ENCODE assay signal across 17 cellular contexts in the genomic region with DNA sequence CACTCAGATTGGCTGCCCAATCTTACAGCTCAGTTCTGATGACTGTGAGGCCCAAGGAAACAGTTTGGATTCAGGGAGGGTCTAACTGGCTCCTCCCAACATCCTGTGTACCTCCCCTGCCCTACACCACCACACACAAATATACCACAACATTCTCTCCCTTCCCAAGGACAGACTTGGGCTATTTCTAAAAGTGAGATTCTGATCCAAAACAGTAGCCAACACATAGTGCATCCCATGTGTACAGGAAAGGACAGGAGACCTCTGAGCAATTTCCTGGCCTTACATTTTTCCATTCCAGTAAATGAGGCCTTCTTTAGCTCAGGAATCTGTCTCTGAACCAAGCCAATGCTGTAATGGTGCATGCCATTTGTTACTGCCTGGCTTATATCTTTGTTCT. TPM values are rescaled to one million over a fixed set of nuclear protein-coding genes. Genes with fewer than 3 reads are reported as not detected.
DNase-seq lines count a peak whose midpoint lies in the region; ATAC-seq, FAIRE-seq and TF ChIP-seq lines count a peak whose summit lies in the region.
"Had no signal": no experiment of that assay in that cellular context is flagged by ENCODE, and none has a peak within 500 bp of the region (broad histone marks: within the 10 kb centered on the region; RNA-seq: fewer than 3 reads in every experiment).

No MANE protein-coding gene starts in this region.

- no peak overlapping the region for H3K4me3 ChIP-seq in RWPE2 (ENCODE audit: severe bottlenecking)
- no peak overlapping the region for H3K4me3 ChIP-seq in esophagus muscularis mucosa
- H3K4me3 ChIP-seq: Peyer's patch, uterus had no signal

- peaks cover 11% of the 10 kb centered on the region for H3K4me1 Mint-ChIP-seq in osteocyte (ENCODE audit: unreplicated experiment)
- H3K4me1 Mint-ChIP-seq: activated CD4-positive, alpha-beta T cell treated with anti-CD3 and anti-CD28 coated beads, Interleukin-2, amount 10 ng/mL, durations not matched to agents 24 days and 14 days; B cell; T-helper 17 cell had no signal

- TF ChIP-seq POLR2A in esophagus muscularis mucosa (IDR thresholded peaks at IDR 0.05; ENCODE audit: low read depth): no peak

- H3K4me3 Mint-ChIP-seq in osteocyte (ENCODE audit: unreplicated experiment): no peak overlapping the region
- H3K4me3 Mint-ChIP-seq: activated CD4-positive, alpha-beta T cell treated with anti-CD3 and anti-CD28 coated beads, Interleukin-2, amount 10 ng/mL, durations not matched to agents 24 days and 14 days; B cell; T-helper 17 cell had no signal

- intact Hi-C loops in esophagus muscularis mucosa (cut with DNase I): no loop called here

- H3K9me3 Mint-ChIP-seq in osteocyte (ENCODE audit: unreplicated experiment): peaks cover 4% of the 10 kb centered on the region
- H3K9me3 Mint-ChIP-seq: activated CD4-positive, alpha-beta T cell treated with anti-CD3 and anti-CD28 coated beads, Interleukin-2, amount 10 ng/mL, durations not matched to agents 24 days and 14 days had no signal

- DNase-seq in GM03348 (ENCODE audit: low spot score) (peak; percentile 72), RWPE2 (ENCODE audit: low spot score) (no peak), esophagus muscularis mucosa (ENCODE audit: extremely low spot score) (no peak), osteocyte (ENCODE audit: extremely low spot score, unreplicated experiment) (no peak), urothelium cell line (ENCODE audit: low spot score) (no peak), glomerular visceral epithelial cell (ENCODE audit: extremely low spot score) (no peak), NCI-H82 (lab: John Stamatoyannopoulos, UW) (no peak)
- DNase-seq: activated CD4-positive, alpha-beta T cell treated with anti-CD3 and anti-CD28 coated beads, Interleukin-2, amount 10 ng/mL, durations not matched to agents 24 days and 14 days; DMS53; midbrain; occipital lobe; Peyer's patch; stimulated activated CD8-positive, alpha-beta memory T cell treated with anti-CD3 and anti-CD28 coated beads, Interleukin-4, amount 100 ng/mL, for 48 hours; T-helper 17 cell; uterus had no signal

- H3K27me3 ChIP-seq in RWPE2 (ENCODE audit: insufficient read depth, poor library complexity, severe bottlenecking) (no peaks in the 10 kb centered on the region), esophagus muscularis mucosa (no peaks in the 10 kb centered on the region)
- H3K27me3 ChIP-seq: Peyer's patch, uterus had no signal

- no peak for FAIRE-seq in urothelium cell line (lab: Jason Lieb, UNC)

- TF ChIP-seq EP300 in esophagus muscularis mucosa (IDR thresholded peaks at IDR 0.05): peak; percentile 42

- H3K27ac Mint-ChIP-seq in osteocyte (ENCODE audit: unreplicated experiment): peak overlapping the region; percentile 16
- H3K27ac Mint-ChIP-seq: activated CD4-positive, alpha-beta T cell treated with anti-CD3 and anti-CD28 coated beads, Interleukin-2, amount 10 ng/mL, durations not matched to agents 24 days and 14 days; B cell; T-helper 17 cell had no signal

- H3K4me1 ChIP-seq in RWPE2 (ENCODE audit: insufficient read depth, poor library complexity, severe bottlenecking) (peaks cover 9% of the 10 kb centered on the region), esophagus muscularis mucosa (peaks cover 5 to 19% (median 15%) of the 10 kb centered on the region in 4 donors)
- H3K4me1 ChIP-seq: Peyer's patch, uterus had no signal

- ATAC-seq in RWPE2 (ENCODE audit: low read depth) (0 out of 3 replicates have a peak, but pooled peaks have one; percentile 15), HG02970 (IDR thresholded peaks at IDR 0.05; ENCODE audit: low FRiP score, unreplicated experiment) (no peak)
- ATAC-seq: T-helper 17 cell had no signal

- H3K27ac ChIP-seq in RWPE2 (ENCODE audit: poor library complexity, severe bottlenecking): peak overlapping the region; percentile 8
- H3K27ac ChIP-seq in esophagus muscularis mucosa (replicated peaks in 1 of 4): peak overlapping the region in 2 of 4 donors; percentile 18 to 55
- H3K27ac ChIP-seq: Peyer's patch, uterus had no signal

- no peaks in the 10 kb centered on the region for H3K36me3 Mint-ChIP-seq in osteocyte (ENCODE audit: unreplicated experiment)

- TF ChIP-seq CTCF in RWPE2 (IDR thresholded peaks at IDR 0.05; ENCODE audit: poor library complexity, severe bottlenecking): no peak
- TF ChIP-seq CTCF in esophagus muscularis mucosa (IDR thresholded peaks at IDR 0.05): no peak
- no peak for TF ChIP-seq CTCF in osteocyte (IDR thresholded peaks at IDR 0.05)

- no peaks in the 10 kb centered on the region for H3K9me3 ChIP-seq in RWPE2 (ENCODE audit: severe bottlenecking)
- no peaks in the 10 kb centered on the region for H3K9me3 ChIP-seq in esophagus muscularis mucosa
- H3K9me3 ChIP-seq: Peyer's patch, uterus had no signal

- H3K27me3 Mint-ChIP-seq in osteocyte (ENCODE audit: unreplicated experiment): no peaks in the 10 kb centered on the region

- H3K36me3 ChIP-seq in RWPE2 (ENCODE audit: low read depth): no peaks in the 10 kb centered on the region
- H3K36me3 ChIP-seq in esophagus muscularis mucosa: peaks cover 0 to 28% (median 0%) of the 10 kb centered on the region in 4 donors
- H3K36me3 ChIP-seq: Peyer's patch, uterus had no signal

RNA-seq across cellular contexts. Expression of a gene that starts 20.8 kb away (rescaled TPM):
- 10 to 100 TPM in 1 of 4 donors, 1 to 10 TPM in 3; 3.1 to 11.1 (median 5.0) TPM for total RNA-seq in esophagus muscularis mucosa
- not detected in 2 replicates for total RNA-seq in osteocyte
- total RNA-seq: activated CD4-positive, alpha-beta T cell treated with anti-CD3 and anti-CD28 coated beads, Interleukin-2, amount 10 ng/mL, durations not matched to agents 24 days and 14 days; B cell had no signal
